Comparison of ENCODE assay signal across 1 cellular context in the genomic region with DNA sequence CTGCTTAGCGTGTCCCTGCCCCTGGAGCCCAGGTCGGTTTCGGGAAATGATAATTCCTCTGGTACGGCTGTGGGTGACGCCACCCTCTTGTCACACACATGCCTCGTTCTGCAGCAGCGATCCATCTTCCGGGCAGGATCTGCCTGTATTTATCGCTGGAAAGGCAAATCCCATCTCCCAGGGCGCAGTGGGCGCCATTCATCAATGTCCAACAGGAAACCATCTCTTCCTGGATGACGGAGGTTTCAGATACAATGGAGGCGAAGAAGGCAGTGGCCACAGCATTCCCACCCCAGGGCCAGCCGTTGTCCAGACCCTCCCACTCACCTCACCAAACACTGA.
TF ChIP-seq lines count a peak whose summit lies in the region.

No MANE protein-coding gene starts in this region.

TF ChIP-seq in GM23338, 12 proteins besides CTCF, POLR2A, EP300 and RAD21 (continued from another document):
- TF ChIP-seq, protein P1, sequence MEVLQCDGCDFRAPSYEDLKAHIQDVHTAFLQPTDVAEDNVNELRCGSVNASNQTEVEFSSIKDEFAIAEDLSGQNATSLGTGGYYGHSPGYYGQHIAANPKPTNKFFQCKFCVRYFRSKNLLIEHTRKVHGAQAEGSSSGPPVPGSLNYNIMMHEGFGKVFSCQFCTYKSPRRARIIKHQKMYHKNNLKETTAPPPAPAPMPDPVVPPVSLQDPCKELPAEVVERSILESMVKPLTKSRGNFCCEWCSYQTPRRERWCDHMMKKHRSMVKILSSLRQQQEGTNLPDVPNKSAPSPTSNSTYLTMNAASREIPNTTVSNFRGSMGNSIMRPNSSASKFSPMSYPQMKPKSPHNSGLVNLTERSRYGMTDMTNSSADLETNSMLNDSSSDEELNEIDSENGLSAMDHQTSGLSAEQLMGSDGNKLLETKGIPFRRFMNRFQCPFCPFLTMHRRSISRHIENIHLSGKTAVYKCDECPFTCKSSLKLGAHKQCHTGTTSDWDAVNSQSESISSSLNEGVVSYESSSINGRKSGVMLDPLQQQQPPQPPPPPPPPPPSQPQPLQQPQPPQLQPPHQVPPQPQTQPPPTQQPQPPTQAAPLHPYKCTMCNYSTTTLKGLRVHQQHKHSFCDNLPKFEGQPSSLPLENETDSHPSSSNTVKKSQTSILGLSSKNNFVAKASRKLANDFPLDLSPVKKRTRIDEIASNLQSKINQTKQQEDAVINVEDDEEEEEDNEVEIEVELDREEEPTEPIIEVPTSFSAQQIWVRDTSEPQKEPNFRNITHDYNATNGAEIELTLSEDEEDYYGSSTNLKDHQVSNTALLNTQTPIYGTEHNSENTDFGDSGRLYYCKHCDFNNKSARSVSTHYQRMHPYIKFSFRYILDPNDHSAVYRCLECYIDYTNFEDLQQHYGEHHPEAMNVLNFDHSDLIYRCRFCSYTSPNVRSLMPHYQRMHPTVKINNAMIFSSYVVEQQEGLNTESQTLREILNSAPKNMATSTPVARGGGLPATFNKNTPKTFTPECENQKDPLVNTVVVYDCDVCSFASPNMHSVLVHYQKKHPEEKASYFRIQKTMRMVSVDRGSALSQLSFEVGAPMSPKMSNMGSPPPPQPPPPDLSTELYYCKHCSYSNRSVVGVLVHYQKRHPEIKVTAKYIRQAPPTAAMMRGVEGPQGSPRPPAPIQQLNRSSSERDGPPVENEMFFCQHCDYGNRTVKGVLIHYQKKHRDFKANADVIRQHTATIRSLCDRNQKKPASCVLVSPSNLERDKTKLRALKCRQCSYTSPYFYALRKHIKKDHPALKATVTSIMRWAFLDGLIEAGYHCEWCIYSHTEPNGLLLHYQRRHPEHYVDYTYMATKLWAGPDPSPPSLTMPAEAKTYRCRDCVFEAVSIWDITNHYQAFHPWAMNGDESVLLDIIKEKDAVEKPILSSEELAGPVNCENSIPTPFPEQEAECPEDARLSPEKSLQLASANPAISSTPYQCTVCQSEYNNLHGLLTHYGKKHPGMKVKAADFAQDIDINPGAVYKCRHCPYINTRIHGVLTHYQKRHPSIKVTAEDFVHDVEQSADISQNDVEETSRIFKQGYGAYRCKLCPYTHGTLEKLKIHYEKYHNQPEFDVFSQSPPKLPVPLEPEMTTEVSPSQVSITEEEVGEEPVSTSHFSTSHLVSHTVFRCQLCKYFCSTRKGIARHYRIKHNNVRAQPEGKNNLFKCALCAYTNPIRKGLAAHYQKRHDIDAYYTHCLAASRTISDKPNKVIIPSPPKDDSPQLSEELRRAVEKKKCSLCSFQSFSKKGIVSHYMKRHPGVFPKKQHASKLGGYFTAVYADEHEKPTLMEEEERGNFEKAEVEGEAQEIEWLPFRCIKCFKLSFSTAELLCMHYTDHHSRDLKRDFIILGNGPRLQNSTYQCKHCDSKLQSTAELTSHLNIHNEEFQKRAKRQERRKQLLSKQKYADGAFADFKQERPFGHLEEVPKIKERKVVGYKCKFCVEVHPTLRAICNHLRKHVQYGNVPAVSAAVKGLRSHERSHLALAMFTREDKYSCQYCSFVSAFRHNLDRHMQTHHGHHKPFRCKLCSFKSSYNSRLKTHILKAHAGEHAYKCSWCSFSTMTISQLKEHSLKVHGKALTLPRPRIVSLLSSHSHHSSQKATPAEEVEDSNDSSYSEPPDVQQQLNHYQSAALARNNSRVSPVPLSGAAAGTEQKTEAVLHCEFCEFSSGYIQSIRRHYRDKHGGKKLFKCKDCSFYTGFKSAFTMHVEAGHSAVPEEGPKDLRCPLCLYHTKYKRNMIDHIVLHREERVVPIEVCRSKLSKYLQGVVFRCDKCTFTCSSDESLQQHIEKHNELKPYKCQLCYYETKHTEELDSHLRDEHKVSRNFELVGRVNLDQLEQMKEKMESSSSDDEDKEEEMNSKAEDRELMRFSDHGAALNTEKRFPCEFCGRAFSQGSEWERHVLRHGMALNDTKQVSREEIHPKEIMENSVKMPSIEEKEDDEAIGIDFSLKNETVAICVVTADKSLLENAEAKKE (CRISPR knock-in tag; IDR thresholded peaks at IDR 0.05) = no peak
- TF ChIP-seq, protein P2, sequence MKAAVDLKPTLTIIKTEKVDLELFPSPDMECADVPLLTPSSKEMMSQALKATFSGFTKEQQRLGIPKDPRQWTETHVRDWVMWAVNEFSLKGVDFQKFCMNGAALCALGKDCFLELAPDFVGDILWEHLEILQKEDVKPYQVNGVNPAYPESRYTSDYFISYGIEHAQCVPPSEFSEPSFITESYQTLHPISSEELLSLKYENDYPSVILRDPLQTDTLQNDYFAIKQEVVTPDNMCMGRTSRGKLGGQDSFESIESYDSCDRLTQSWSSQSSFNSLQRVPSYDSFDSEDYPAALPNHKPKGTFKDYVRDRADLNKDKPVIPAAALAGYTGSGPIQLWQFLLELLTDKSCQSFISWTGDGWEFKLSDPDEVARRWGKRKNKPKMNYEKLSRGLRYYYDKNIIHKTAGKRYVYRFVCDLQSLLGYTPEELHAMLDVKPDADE (IDR thresholded peaks at IDR 0.05) = no peak
- TF ChIP-seq CREB1 (CRISPR knock-in tag; IDR thresholded peaks at IDR 0.05; ENCODE audit: low read depth) = no peak
- TF ChIP-seq, protein P3, sequence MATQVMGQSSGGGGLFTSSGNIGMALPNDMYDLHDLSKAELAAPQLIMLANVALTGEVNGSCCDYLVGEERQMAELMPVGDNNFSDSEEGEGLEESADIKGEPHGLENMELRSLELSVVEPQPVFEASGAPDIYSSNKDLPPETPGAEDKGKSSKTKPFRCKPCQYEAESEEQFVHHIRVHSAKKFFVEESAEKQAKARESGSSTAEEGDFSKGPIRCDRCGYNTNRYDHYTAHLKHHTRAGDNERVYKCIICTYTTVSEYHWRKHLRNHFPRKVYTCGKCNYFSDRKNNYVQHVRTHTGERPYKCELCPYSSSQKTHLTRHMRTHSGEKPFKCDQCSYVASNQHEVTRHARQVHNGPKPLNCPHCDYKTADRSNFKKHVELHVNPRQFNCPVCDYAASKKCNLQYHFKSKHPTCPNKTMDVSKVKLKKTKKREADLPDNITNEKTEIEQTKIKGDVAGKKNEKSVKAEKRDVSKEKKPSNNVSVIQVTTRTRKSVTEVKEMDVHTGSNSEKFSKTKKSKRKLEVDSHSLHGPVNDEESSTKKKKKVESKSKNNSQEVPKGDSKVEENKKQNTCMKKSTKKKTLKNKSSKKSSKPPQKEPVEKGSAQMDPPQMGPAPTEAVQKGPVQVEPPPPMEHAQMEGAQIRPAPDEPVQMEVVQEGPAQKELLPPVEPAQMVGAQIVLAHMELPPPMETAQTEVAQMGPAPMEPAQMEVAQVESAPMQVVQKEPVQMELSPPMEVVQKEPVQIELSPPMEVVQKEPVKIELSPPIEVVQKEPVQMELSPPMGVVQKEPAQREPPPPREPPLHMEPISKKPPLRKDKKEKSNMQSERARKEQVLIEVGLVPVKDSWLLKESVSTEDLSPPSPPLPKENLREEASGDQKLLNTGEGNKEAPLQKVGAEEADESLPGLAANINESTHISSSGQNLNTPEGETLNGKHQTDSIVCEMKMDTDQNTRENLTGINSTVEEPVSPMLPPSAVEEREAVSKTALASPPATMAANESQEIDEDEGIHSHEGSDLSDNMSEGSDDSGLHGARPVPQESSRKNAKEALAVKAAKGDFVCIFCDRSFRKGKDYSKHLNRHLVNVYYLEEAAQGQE (IDR thresholded peaks at IDR 0.05; ENCODE audit: unreplicated experiment) = no peak
